21 cellular contexts compared by ENCODE assay signal in genomic region chr11:84626256-84626655, GRCh38.
DNase-seq lines count a peak whose midpoint lies in the region; TF ChIP-seq lines count a peak whose summit lies in the region.
"Had no signal": no experiment of that assay in that cellular context is flagged by ENCODE, and none has a peak within 500 bp of the region (broad histone marks: within the 10 kb centered on the region; RNA-seq: fewer than 3 reads in every experiment).

No MANE protein-coding gene starts in this region.

- H3K4me3 ChIP-seq in epithelial cell of esophagus (ENCODE audit: low read length) = no peak overlapping the region

- DNase-seq in EL (peak; percentile 1), NCI-H226 (peak; percentile 6), epithelial cell of esophagus (ENCODE audit: low read depth) (peak; percentile 9), renal cortical epithelial cell (ENCODE audit: low read depth) (peak; percentile 15), midbrain (lab: John Stamatoyannopoulos, UW) (no peak), RPMI8226 (no peak), SIG-M5 (lab: John Stamatoyannopoulos, UW) (no peak), iPS-NIHi7 (ENCODE audit: extremely low spot score) (no peak)
- DNase-seq: 8988T; AML-193; C1 segment of cervical spinal cord; CD8-positive, alpha-beta T cell; DMS153; GDM1; Karpas-422; MV-4-11; NCI-H1105 treated with DMSO at 0.1 percent for 48 hours; NCI-H2081 treated with DMSO at 0.1 percent for 48 hours; NCI-H510A; NCI-H748 treated with DMSO at 0.1 percent for 48 hours; NK-92 treated with Interleukin-12 subunit alpha and Interleukin-12 subunit beta, amount 100 ng/mL, for 24 hours had no signal

- TF ChIP-seq CTCF in epithelial cell of esophagus (IDR thresholded peaks at IDR 0.05; ENCODE audit: insufficient read depth, low read depth, low read length, missing control alignments) = no peak

Comparison
In these comparisons a context has a peak if more than half of its experiments do, and no peak if none do; other contexts are left out.
1. DNase-seq: peak in EL (single experiment), NCI-H226 (single experiment), epithelial cell of esophagus (single experiment) and renal cortical epithelial cell (single experiment); none in midbrain (single experiment), RPMI8226 (single experiment), SIG-M5 (single experiment) and iPS-NIHi7 (single experiment).